In genomic region chr12:11814362-11814761, GRCh38 we compare ENCODE assay signal across 8 cellular contexts.
DNase-seq lines count a peak whose midpoint lies in the region; TF ChIP-seq lines count a peak whose summit lies in the region.

No MANE protein-coding gene starts in this region.

- H3K9me3 ChIP-seq in HEK293 (ENCODE audit: control insufficient read depth, insufficient read depth, low read depth, low read length) (no peaks in the 10 kb centered on the region), endodermal cell (ENCODE audit: control insufficient read depth, low read length) (no peaks in the 10 kb centered on the region), testis (no peaks in the 10 kb centered on the region), uterus (no peaks in the 10 kb centered on the region)

- H3K27ac ChIP-seq in HEK293 (ENCODE audit: extremely low read depth, low read depth, low read length) (no peak overlapping the region), endodermal cell (ENCODE audit: low read depth, low read length) (no peak overlapping the region), testis (peak overlapping the region in 1 of 2 donors; percentile 86), uterus (peak overlapping the region in 1 of 2 donors; percentile 79)

- H3K4me3 ChIP-seq in HEK293 (ENCODE audit: low read depth, low read length) = no peak overlapping the region
- no peak overlapping the region for H3K4me3 ChIP-seq in endodermal cell (ENCODE audit: low read length)
- H3K4me3 ChIP-seq in testis = no peak overlapping the region
- no peak overlapping the region for H3K4me3 ChIP-seq in uterus

- CTCF ChIA-PET in HEK293 (lab: Yijun Ruan, JAX) = interaction anchor here (0.5 kb wide), 1 partner anchor 61 kb away, joined by 4 read pairs; no protein-coding TSS in a partner anchor
- CTCF ChIA-PET in activated naive CD4-positive, alpha-beta T cell treated with anti-CD3 and anti-CD28 coated beads for 36 hours (lab: Charles Lee) = interaction anchor here (0.7 to 1.3 kb wide), 4 partner anchors 34 to 219 kb away, joined by 3 to 5 read pairs (median 4); no protein-coding TSS in a partner anchor

- DNase-seq in A172 (ENCODE audit: low spot score) = peak; percentile 51
- DNase-seq in activated naive CD4-positive, alpha-beta T cell treated with anti-CD3 and anti-CD28 coated beads for 36 hours = peak; percentile 71
- DNase-seq in islet precursor cell = peak; percentile 88
- DNase-seq in endodermal cell = no peak
- DNase-seq in activated effector memory CD4-positive, alpha-beta T cell treated with anti-CD3 and anti-CD28 coated beads, Interleukin-2, amount 50 U/mL, for 16 hours = no peak
- DNase-seq in testis = no peak
- DNase-seq in uterus = no peak

- WGBS in endodermal cell (ENCODE audit: insufficient coverage in 1 of 2, insufficient read length in 1 of 2), 2 experiments = 53 to 73% methylated on average over 2 to 3 of the region's 3 CpGs
- WGBS in testis, 2 donors = 47 to 63% methylated on average over 3 of the region's 3 CpGs

- H3K36me3 ChIP-seq in HEK293 (ENCODE audit: control insufficient read depth in 2 of 2, insufficient read depth in 1 of 2, low read length in 2 of 2) = no peaks in the 10 kb centered on the region
- H3K36me3 ChIP-seq in endodermal cell (ENCODE audit: control insufficient read depth, insufficient read depth, low read length) = no peaks in the 10 kb centered on the region
- no peaks in the 10 kb centered on the region for H3K36me3 ChIP-seq in testis (ENCODE audit: low read depth, missing control alignments)
- no peaks in the 10 kb centered on the region for H3K36me3 ChIP-seq in uterus

- POLR2A ChIA-PET in HEK293 (lab: Yijun Ruan, JAX) = no interaction called here

- H3K27ac Mint-ChIP-seq in activated naive CD4-positive, alpha-beta T cell treated with anti-CD3 and anti-CD28 coated beads for 36 hours = no peak overlapping the region
- H3K27ac Mint-ChIP-seq in endodermal cell = no peak overlapping the region

- H3K4me1 ChIP-seq in HEK293 (ENCODE audit: control insufficient read depth, insufficient read depth, low read length) = no peaks in the 10 kb centered on the region
- peaks cover 22% of the 10 kb centered on the region for H3K4me1 ChIP-seq in endodermal cell (ENCODE audit: control insufficient read depth, insufficient read depth, low read length)
- peaks cover 37% of the 10 kb centered on the region for H3K4me1 ChIP-seq in testis
- peaks cover 0 to 7% of the 10 kb centered on the region in 2 donors for H3K4me1 ChIP-seq in uterus

- no peak overlapping the region for H3K4me3 Mint-ChIP-seq in activated naive CD4-positive, alpha-beta T cell treated with anti-CD3 and anti-CD28 coated beads for 36 hours
- no peak overlapping the region for H3K4me3 Mint-ChIP-seq in endodermal cell

- H3K27me3 ChIP-seq in endodermal cell (ENCODE audit: control insufficient read depth, insufficient read depth, low read length, poor library complexity, severe bottlenecking) (no peaks in the 10 kb centered on the region), testis (no peaks in the 10 kb centered on the region), uterus (no peaks in the 10 kb centered on the region)

- TF ChIP-seq CTCF in HEK293 (tag by site-specific recombination; IDR thresholded peaks at IDR 0.05) (no peak), endodermal cell (conservative IDR thresholded peaks at IDR 0.05) (no peak), testis (IDR thresholded peaks at IDR 0.05) (no peak), uterus (IDR thresholded peaks at IDR 0.05) (no peak)

- H3K9me3 Mint-ChIP-seq in activated naive CD4-positive, alpha-beta T cell treated with anti-CD3 and anti-CD28 coated beads for 36 hours = no peaks in the 10 kb centered on the region
- no peaks in the 10 kb centered on the region for H3K9me3 Mint-ChIP-seq in endodermal cell

- intact Hi-C loops in activated naive CD4-positive, alpha-beta T cell treated with anti-CD3 and anti-CD28 coated beads for 36 hours (cut with micrococcal nuclease) = loop anchor here (1.0 to 5.0 kb wide), 2 partner anchors 87 to 167 kb away; no protein-coding TSS in a partner anchor
- intact Hi-C loops in testis (cut with DNase I; ENCODE audit: low total_unique reads) = no loop called here
- intact Hi-C loops in uterus (cut with DNase I; ENCODE audit: low total_unique reads) = no loop called here

- peaks cover 3% of the 10 kb centered on the region for H3K36me3 Mint-ChIP-seq in activated naive CD4-positive, alpha-beta T cell treated with anti-CD3 and anti-CD28 coated beads for 36 hours (ENCODE audit: low read depth)
- H3K36me3 Mint-ChIP-seq in endodermal cell (ENCODE audit: low read depth) = no peaks in the 10 kb centered on the region

- H3K27me3 Mint-ChIP-seq in activated naive CD4-positive, alpha-beta T cell treated with anti-CD3 and anti-CD28 coated beads for 36 hours (ENCODE audit: low read depth) = no peaks in the 10 kb centered on the region
- no peaks in the 10 kb centered on the region for H3K27me3 Mint-ChIP-seq in endodermal cell (ENCODE audit: insufficient read depth)

- TF ChIP-seq POLR2A in testis (IDR thresholded peaks at IDR 0.05) = no peak
- TF ChIP-seq POLR2A in uterus (IDR thresholded peaks at IDR 0.05) = no peak

- H3K4me1 Mint-ChIP-seq in activated naive CD4-positive, alpha-beta T cell treated with anti-CD3 and anti-CD28 coated beads for 36 hours (ENCODE audit: low read depth) = peaks cover 54% of the 10 kb centered on the region
- peaks cover 37% of the 10 kb centered on the region for H3K4me1 Mint-ChIP-seq in endodermal cell

- H3K9ac ChIP-seq in endodermal cell (ENCODE audit: extremely low read depth, low read length, poor library complexity, severe bottlenecking) = no peak overlapping the region

TF ChIP-seq in HEK293, 187 proteins besides CTCF, POLR2A, EP300 and RAD21:
- TF ChIP-seq ZBTB17 (tag by site-specific recombination; IDR thresholded peaks at IDR 0.05) (0 out of 2 replicates have a peak, but pooled peaks have one; percentile 37), ZNF501 (tag by site-specific recombination; IDR thresholded peaks at IDR 0.05) (no peak), ZNF366 (tag by site-specific recombination; conservative IDR thresholded peaks at IDR 0.05) (no peak), ZFP69B (tag by site-specific recombination; IDR thresholded peaks at IDR 0.05) (no peak), ZNF10 (tag by site-specific recombination; IDR thresholded peaks at IDR 0.05) (no peak)

Comparison
In these comparisons a context has a peak if more than half of its experiments do, and no peak if none do; other contexts are left out.
1. DNase-seq: peak in A172 (single experiment), activated naive CD4-positive, alpha-beta T cell treated with anti-CD3 and anti-CD28 coated beads for 36 hours (single experiment) and islet precursor cell (single experiment); none in endodermal cell (single experiment), activated effector memory CD4-positive, alpha-beta T cell treated with anti-CD3 and anti-CD28 coated beads, Interleukin-2, amount 50 U/mL, for 16 hours (single experiment), testis (single experiment) and uterus (0 of 2).